Comparison of ENCODE assay signal across 18 cellular contexts in the genomic region with DNA sequence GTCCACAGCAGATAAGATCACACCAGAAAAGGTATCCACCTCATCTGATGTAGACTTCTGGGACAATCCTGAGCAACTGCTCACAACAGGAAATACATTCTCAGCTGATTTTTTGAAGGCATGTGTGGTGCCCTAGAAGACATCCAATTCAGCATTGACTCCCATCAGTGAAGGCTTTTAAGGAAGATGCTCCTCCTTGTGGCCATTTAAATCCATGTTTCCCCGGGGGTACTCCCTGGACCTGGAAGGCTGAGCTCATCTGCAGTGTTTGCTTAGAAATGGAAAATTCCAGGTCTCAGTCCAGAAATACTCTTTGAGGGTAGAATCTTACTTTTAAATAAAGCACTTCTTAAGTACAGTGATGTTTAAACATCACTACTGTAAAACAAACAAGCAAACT.
A peak's percentile ranks its signal among the peaks of the same experiment; 100 is the strongest.
DNase-seq lines count a peak whose midpoint lies in the region; ATAC-seq and TF ChIP-seq lines count a peak whose summit lies in the region.
"Had no signal": no experiment of that assay in that cellular context is flagged by ENCODE, and none has a peak within 500 bp of the region (broad histone marks: within the 10 kb centered on the region; RNA-seq: fewer than 3 reads in every experiment).

No MANE protein-coding gene starts in this region.

- H3K27me3 ChIP-seq in PC-3 (ENCODE audit: low read length) = no peaks in the 10 kb centered on the region

- intact Hi-C loops in PC-3 (cut with micrococcal nuclease) = no loop called here

- ATAC-seq in PC-3 = no peak
- ATAC-seq in HG03280 (IDR thresholded peaks at IDR 0.05; ENCODE audit: unreplicated experiment) = no peak
- ATAC-seq: left lobe of liver; naive thymus-derived CD8-positive, alpha-beta T cell; T-cell had no signal

- no peaks in the 10 kb centered on the region for H3K4me1 Mint-ChIP-seq in osteocyte (ENCODE audit: unreplicated experiment)
- H3K4me1 Mint-ChIP-seq: activated naive CD4-positive, alpha-beta T cell treated with anti-CD3 and anti-CD28 coated beads, Interleukin-2, amount 50 U/mL, for 24 hours; naive thymus-derived CD8-positive, alpha-beta T cell; T-cell had no signal

- H3K27me3 Mint-ChIP-seq in osteocyte (ENCODE audit: unreplicated experiment) = peaks cover 17% of the 10 kb centered on the region

- H3K36me3 Mint-ChIP-seq in osteocyte (ENCODE audit: unreplicated experiment) = no peaks in the 10 kb centered on the region
- H3K36me3 Mint-ChIP-seq: activated naive CD4-positive, alpha-beta T cell treated with anti-CD3 and anti-CD28 coated beads, Interleukin-2, amount 50 U/mL, for 24 hours; naive thymus-derived CD8-positive, alpha-beta T cell; T-cell had no signal

- no peak overlapping the region for H3K4me2 ChIP-seq in PC-3 (ENCODE audit: low read length)

- H3K4me3 ChIP-seq in PC-3 (ENCODE audit: low read length) (no peak overlapping the region), fibroblast of the aortic adventitia (ENCODE audit: low read depth, low read length) (no peak overlapping the region)

- BruUV-seq in PC-3 (replicated peaks; lab: Mats Ljungman, UMichigan) = no TSS peak

- H3K27ac Mint-ChIP-seq in osteocyte (ENCODE audit: unreplicated experiment) = no peak overlapping the region
- H3K27ac Mint-ChIP-seq: activated naive CD4-positive, alpha-beta T cell treated with anti-CD3 and anti-CD28 coated beads, Interleukin-2, amount 50 U/mL, for 24 hours; T-cell had no signal

- no peaks in the 10 kb centered on the region for H3F3A ChIP-seq in PC-3 (ENCODE audit: low read length, unreplicated experiment)

- H3K36me3 ChIP-seq in PC-3 (ENCODE audit: low read depth, low read length) = no peaks in the 10 kb centered on the region

- in situ Hi-C loops in GM13976 (cut with MboI; ENCODE audit: low sequenced_read_pairs, unreplicated experiment) = loop anchor here (25.0 kb wide), 1 partner anchor 421 kb away; no protein-coding TSS in a partner anchor

- no peaks in the 10 kb centered on the region for H3K4me1 ChIP-seq in PC-3 (ENCODE audit: insufficient read depth, low read length)
- H3K4me1 ChIP-seq: Caco-2 had no signal

- TF ChIP-seq CTCF in PC-3 (conservative IDR thresholded peaks at IDR 0.05; ENCODE audit: low read depth, low read length) (peak; percentile 37; the same call in 1 of the 2 replicates), fibroblast of the aortic adventitia (IDR thresholded peaks at IDR 0.05; ENCODE audit: insufficient read depth, low read length) (peak; percentile 34), osteocyte (IDR thresholded peaks at IDR 0.05) (peak; percentile 37), GM13976 (IDR thresholded peaks at IDR 0.05; ENCODE audit: borderline replicate concordance, control extremely low read depth, extremely low read depth, insufficient read depth, missing control alignments) (no peak)

- H3K9ac ChIP-seq in PC-3 (ENCODE audit: low read length) = no peak overlapping the region

- DNase-seq in DMS53 (lab: John Stamatoyannopoulos, UW) (peak; percentile 43), DMS53 treated with DMSO at 0.1 percent for 48 hours (lab: John Stamatoyannopoulos, UW; ENCODE audit: unreplicated experiment) (no peak), PC-3 (peak; percentile 15), fibroblast of the aortic adventitia (ENCODE audit: low read depth) (peak; percentile 41), osteocyte (ENCODE audit: extremely low spot score, unreplicated experiment) (no peak), GM13976 (ENCODE audit: low spot score) (no peak)
- no peak for DNase-seq in activated effector memory CD4-positive, alpha-beta T cell treated with anti-CD3 and anti-CD28 coated beads, Interleukin-2, amount 50 U/mL, for 16 hours
- DNase-seq: activated CD4-positive, CD25-positive, alpha-beta regulatory T cell; Caco-2; KBM-7; naive thymus-derived CD8-positive, alpha-beta T cell; NCI-H1694 treated with DMSO at 0.1 percent for 48 hours; NCI-H524 treated with DMSO at 0.1 percent for 48 hours; stimulated activated naive CD4-positive, alpha-beta T cell; T-cell had no signal

- H3K4me3 Mint-ChIP-seq in osteocyte (ENCODE audit: unreplicated experiment) = no peak overlapping the region
- H3K4me3 Mint-ChIP-seq: activated naive CD4-positive, alpha-beta T cell treated with anti-CD3 and anti-CD28 coated beads, Interleukin-2, amount 50 U/mL, for 24 hours; naive thymus-derived CD8-positive, alpha-beta T cell; T-cell had no signal

- CTCF ChIA-PET in PC-3 (lab: Charles Lee) = no interaction called here

- no peak overlapping the region for H2AFZ ChIP-seq in PC-3 (ENCODE audit: low read length)

- POLR2A ChIA-PET in PC-3 (lab: Charles Lee; ENCODE audit: unreplicated experiment) = no interaction called here

- H3K9me3 ChIP-seq in PC-3 (ENCODE audit: low read length) = no peaks in the 10 kb centered on the region
- H3K9me3 ChIP-seq: Caco-2 had no signal

- no peaks in the 10 kb centered on the region for H4K20me1 ChIP-seq in PC-3 (ENCODE audit: low read length)

- no peak overlapping the region for H3K27ac ChIP-seq in PC-3 (ENCODE audit: low read length)

- H3K9me2 ChIP-seq in PC-3 (replicated peaks; ENCODE audit: low read length) = no peaks in the 10 kb centered on the region

- H3K9me3 Mint-ChIP-seq in osteocyte (ENCODE audit: unreplicated experiment) = no peaks in the 10 kb centered on the region
- H3K9me3 Mint-ChIP-seq: activated naive CD4-positive, alpha-beta T cell treated with anti-CD3 and anti-CD28 coated beads, Interleukin-2, amount 50 U/mL, for 24 hours; T-cell had no signal

- no peaks in the 10 kb centered on the region for H3K79me2 ChIP-seq in PC-3 (ENCODE audit: low read length)

Comparison
In these comparisons a context has a peak if more than half of its experiments do, and no peak if none do; other contexts are left out.
1. DNase-seq: peak in DMS53 (single experiment), PC-3 (single experiment) and fibroblast of the aortic adventitia (single experiment); none in DMS53 treated with DMSO at 0.1 percent for 48 hours (single experiment), osteocyte (single experiment), activated effector memory CD4-positive, alpha-beta T cell treated with anti-CD3 and anti-CD28 coated beads, Interleukin-2, amount 50 U/mL, for 16 hours (single experiment) and GM13976 (single experiment).